ENCODE assay signal across 8 cellular contexts in genomic region chr19:46728693-46729339, GRCh38. TPM values are rescaled to one million over a fixed set of nuclear protein-coding genes. Genes with fewer than 3 reads are reported as not detected.
DNase-seq lines count a peak whose midpoint lies in the region; ATAC-seq and TF ChIP-seq lines count a peak whose summit lies in the region.

No MANE protein-coding gene starts in this region.

- no peak overlapping the region for H4K5ac ChIP-seq in IMR-90 (ENCODE audit: low read depth, low read length)

- peaks cover 81% of the 10 kb centered on the region for H3K36me3 ChIP-seq in IMR-90 (ENCODE audit: control insufficient read depth, insufficient read depth, low read length)
- peaks cover 95% of the 10 kb centered on the region for H3K36me3 ChIP-seq in WERI-Rb-1
- peaks cover 13% of the 10 kb centered on the region for H3K36me3 ChIP-seq in kidney epithelial cell (ENCODE audit: control insufficient read depth, insufficient read depth, low read length)

- CTCF ChIA-PET in Calu3 (lab: Charles Lee) (interaction anchor here (0.8 to 1.0 kb wide), 5 partner anchors 11 to 112 kb away, joined by 3 to 9 read pairs (median 5); no protein-coding TSS in a partner anchor), IMR-90 (lab: Yijun Ruan, JAX) (interaction anchor here (1.8 kb wide), 1 partner anchor 13 kb away, joined by 8 read pairs; no protein-coding TSS in a partner anchor)

- no peaks in the 10 kb centered on the region for H3K9me3 Mint-ChIP-seq in Calu3 (ENCODE audit: low read depth, unreplicated experiment)
- no peaks in the 10 kb centered on the region for H3K9me3 Mint-ChIP-seq in brain

- H3K79me1 ChIP-seq in IMR-90 (ENCODE audit: low read depth in 1 of 2, low read length in 2 of 2) = peaks cover 36 to 81% of the 10 kb centered on the region in 2 experiments

- H3K23ac ChIP-seq in IMR-90 (ENCODE audit: low read depth, low read length) = no peak overlapping the region

- H3K36me3 Mint-ChIP-seq in Calu3 (ENCODE audit: insufficient read depth, unreplicated experiment) (peaks cover 74% of the 10 kb centered on the region), brain (peaks cover 57% of the 10 kb centered on the region)

- H3K4me3 Mint-ChIP-seq in Calu3 (ENCODE audit: low read depth, unreplicated experiment) (no peak overlapping the region), brain (no peak overlapping the region)

- ATAC-seq in IMR-90 (ENCODE audit: low read depth) (peak; percentile 72), HG03521 (IDR thresholded peaks at IDR 0.05; ENCODE audit: unreplicated experiment) (no peak), GM18517 (IDR thresholded peaks at IDR 0.05; ENCODE audit: unreplicated experiment) (no peak)

- no peak overlapping the region for H3K9ac ChIP-seq in IMR-90 (ENCODE audit: low read depth, low read length)

- H3K4me2 ChIP-seq in IMR-90 (ENCODE audit: low read depth, low read length) = no peak overlapping the region

- no peak for TF ChIP-seq POLR2A in IMR-90 (IDR thresholded peaks at IDR 0.05; ENCODE audit: low read depth, low read length)

- H3K9me1 ChIP-seq in IMR-90 (ENCODE audit: insufficient read depth, low read length) = peaks cover 17% of the 10 kb centered on the region; the same call in 1 of the 2 replicates

- peaks cover 52% of the 10 kb centered on the region for H3K4me1 Mint-ChIP-seq in Calu3 (ENCODE audit: low read depth, unreplicated experiment)
- H3K4me1 Mint-ChIP-seq in brain = peaks cover 15% of the 10 kb centered on the region

- no peak overlapping the region for H3K27ac Mint-ChIP-seq in Calu3 (ENCODE audit: unreplicated experiment)
- peak overlapping the region in 3 of 5 experiments; percentile 35 to 76 (median 62) for H3K27ac Mint-ChIP-seq in brain

- peak; percentile 79 for TF ChIP-seq RAD21 in IMR-90 (IDR thresholded peaks at IDR 0.05; ENCODE audit: low read length)

- H3K27me3 ChIP-seq in IMR-90 (ENCODE audit: control insufficient read depth, insufficient read depth, low read length) (no peaks in the 10 kb centered on the region), WERI-Rb-1 (ENCODE audit: insufficient read depth, low read depth, severe bottlenecking) (no peaks in the 10 kb centered on the region), kidney epithelial cell (ENCODE audit: control insufficient read depth, insufficient read depth, low read length) (no peaks in the 10 kb centered on the region)

- H3K56ac ChIP-seq in IMR-90 (ENCODE audit: extremely low read depth, insufficient read depth, low read length) = no peak overlapping the region

- no peak overlapping the region for H3K14ac ChIP-seq in IMR-90 (replicated peaks; ENCODE audit: low read depth, low read length)

- H4K91ac ChIP-seq in IMR-90 (ENCODE audit: insufficient read depth, low read depth, low read length) = no peak overlapping the region

- 57% methylated on average over 12 of the region's 20 CpGs; no CpG with 5 or more reads in 1 of the 2 experiments for WGBS in IMR-90 (ENCODE audit: extremely low coverage in 2 of 2, insufficient read length in 1 of 2), 2 experiments

- no peak overlapping the region for H3K4ac ChIP-seq in IMR-90 (ENCODE audit: low read depth, low read length)

- in situ Hi-C loops in IMR-90 (cut with MboI; ENCODE audit: low sequenced_read_pairs) = no loop called here

- no peak overlapping the region for H4K8ac ChIP-seq in IMR-90 (ENCODE audit: low read depth in 2 of 2, low read length in 2 of 2)

- H2AK9ac ChIP-seq in IMR-90 (replicated peaks; ENCODE audit: low read depth, low read length, poor library complexity) = peak overlapping the region; percentile 43

- no peak overlapping the region for H3K18ac ChIP-seq in IMR-90 (ENCODE audit: low read depth, low read length)

- H2BK20ac ChIP-seq in IMR-90 (ENCODE audit: low read depth, low read length) = 0 out of 2 replicates have a peak overlapping the region, but pooled peaks have one; percentile 15

- no peak overlapping the region for H2BK120ac ChIP-seq in IMR-90 (ENCODE audit: low read depth, low read length)

- H2AK5ac ChIP-seq in IMR-90 (ENCODE audit: low read depth, low read length) = 0 out of 2 replicates have a peak overlapping the region, but pooled peaks have one; percentile 20

- H3K9me3 ChIP-seq in IMR-90 (ENCODE audit: control insufficient read depth, insufficient read depth, low read length) = no peaks in the 10 kb centered on the region
- no peaks in the 10 kb centered on the region for H3K9me3 ChIP-seq in WERI-Rb-1 (ENCODE audit: severe bottlenecking)

- H3K27ac ChIP-seq in IMR-90 (ENCODE audit: insufficient read depth, low read length) (no peak overlapping the region), WERI-Rb-1 (no peak overlapping the region)

- TF ChIP-seq CTCF in Calu3 (IDR thresholded peaks at IDR 0.05; ENCODE audit: unreplicated experiment) (peak; percentile 91), IMR-90 (conservative IDR thresholded peaks at IDR 0.05; ENCODE audit: low read depth, low read length) (peak; percentile 85), WERI-Rb-1 (IDR thresholded peaks at IDR 0.05; ENCODE audit: low read depth, low read length) (peak; percentile 91), brain (conservative IDR thresholded peaks at IDR 0.05) (peak; percentile 70 to 90), kidney epithelial cell (IDR thresholded peaks at IDR 0.05; ENCODE audit: insufficient read depth, low read length, poor library complexity, severe bottlenecking) (peak; percentile 95)

- peaks cover 15% of the 10 kb centered on the region for H3K4me1 ChIP-seq in IMR-90 (ENCODE audit: control insufficient read depth, insufficient read depth, low read length)

- dilution Hi-C loops in IMR-90 (cut with HindIII; ENCODE audit: low sequenced_read_pairs, unreplicated experiment) = no loop called here

- H3K4me3 ChIP-seq in IMR-90 (ENCODE audit: insufficient read depth, low read depth, low read length) = no peak overlapping the region
- no peak overlapping the region for H3K4me3 ChIP-seq in WERI-Rb-1 (ENCODE audit: low read depth, low read length)
- no peak overlapping the region for H3K4me3 ChIP-seq in kidney epithelial cell (ENCODE audit: low read depth, low read length)

- H3K27me3 Mint-ChIP-seq in Calu3 (ENCODE audit: unreplicated experiment) (no peaks in the 10 kb centered on the region), brain (peaks cover 2% of the 10 kb centered on the region)

- H2BK15ac ChIP-seq in IMR-90 (ENCODE audit: low read depth, low read length) = no peak overlapping the region

- H2AFZ ChIP-seq in IMR-90 (replicated peaks; ENCODE audit: low read length, poor library complexity) = peak overlapping the region; percentile 44

- H2BK5ac ChIP-seq in IMR-90 (ENCODE audit: low read depth, low read length, poor library complexity, severe bottlenecking) = no peak overlapping the region

- H4K20me1 ChIP-seq in IMR-90 (ENCODE audit: insufficient read depth, low read length) = peaks cover 70% of the 10 kb centered on the region

- DNase-seq in Calu3 = peak; percentile 87
- DNase-seq in IMR-90 = peak; percentile 44
- peak; percentile 75 for DNase-seq in WERI-Rb-1
- DNase-seq in kidney epithelial cell (ENCODE audit: low read depth) = no peak
- DNase-seq in stimulated activated CD4-positive, alpha-beta T cell treated with anti-CD3 and anti-CD28 coated beads, Interleukin-4, amount 100 ng/mL, for 1 hour = peak; percentile 84

- intact Hi-C loops in Calu3 (cut with micrococcal nuclease; ENCODE audit: unreplicated experiment) (no loop called here), IMR-90 (cut with micrococcal nuclease) (no loop called here)

- BruUV-seq in Calu3 (replicated peaks; lab: Mats Ljungman, UMichigan) (no TSS peak), IMR-90 (replicated peaks; lab: Mats Ljungman, UMichigan) (no TSS peak)

- POLR2A ChIA-PET in IMR-90 (lab: Charles Lee; ENCODE audit: unreplicated experiment) = no interaction called here

TF ChIP-seq in IMR-90, 13 proteins besides CTCF, POLR2A, EP300 and RAD21:
- TF ChIP-seq SMC3 (IDR thresholded peaks at IDR 0.05; ENCODE audit: low read depth, low read length) = peak; percentile 59
- no peak for TF ChIP-seq MXI1 (IDR thresholded peaks at IDR 0.05; ENCODE audit: borderline replicate concordance, low read depth, low read length)
- TF ChIP-seq MAFK (IDR thresholded peaks at IDR 0.05; ENCODE audit: low read depth, low read length) = no peak
- no peak for TF ChIP-seq NFE2L2 (IDR thresholded peaks at IDR 0.05; ENCODE audit: low read depth, low read length)
- peak; percentile 61 for TF ChIP-seq MAZ (IDR thresholded peaks at IDR 0.05; ENCODE audit: borderline replicate concordance, low read depth, low read length)
- no peak for TF ChIP-seq FOS (IDR thresholded peaks at IDR 0.05; ENCODE audit: low read depth, low read length)

RNA-seq across cellular contexts. Expression of gene PRKD2, which starts 11.9 kb away (rescaled TPM):
- total RNA-seq in Calu3 (2022) = 98.3 and 110 TPM in 2 replicates
- 9.9 and 10.0 TPM in 2 replicates for total RNA-seq in IMR-90 (2012; rRNA removed)
- 18.8 and 19.6 TPM in 2 replicates for polyA plus RNA-seq in IMR-90 (2012; rRNA removed)
- 8.8 and 25.6 TPM in 2 replicates for polyA plus RNA-seq in IMR-90 (2012; cell fraction: cytosol; rRNA removed)
- 44.4 and 97.9 TPM in 2 replicates for polyA plus RNA-seq in IMR-90 (2012; cell fraction: nucleus; rRNA removed; ENCODE audit: low replicate concordance)
- polyA plus RNA-seq in brain (ENCODE audit: insufficient read depth, low read depth, low replicate concordance) = 42.0 TPM
- 52.4 and 63.6 TPM in 2 replicates for total RNA-seq in kidney epithelial cell

RNA-seq across cellular contexts. Expression of gene FKRP, which starts 17.0 kb away (rescaled TPM):
- total RNA-seq in Calu3 (2022) (33.7 and 35.0 TPM in 2 replicates), IMR-90 (2012; rRNA removed) (5.8 and 6.1 TPM in 2 replicates), kidney epithelial cell (25.7 and 41.7 TPM in 2 replicates)
- polyA plus RNA-seq in IMR-90 (2012; rRNA removed) (25.3 and 28.5 TPM in 2 replicates), brain (ENCODE audit: insufficient read depth, low read depth, low replicate concordance) (9.0 TPM)
- polyA plus RNA-seq in IMR-90 (2012; cell fraction: cytosol; rRNA removed) = 22.3 and 36.1 TPM in 2 replicates
- 50.3 and 64.5 TPM in 2 replicates for polyA plus RNA-seq in IMR-90 (2012; cell fraction: nucleus; rRNA removed; ENCODE audit: low replicate concordance)

RNA-seq across cellular contexts. Expression of gene STRN4, which starts 17.4 kb away (rescaled TPM):
- total RNA-seq in Calu3 (2022) (149 and 151 TPM in 2 replicates), IMR-90 (2012; rRNA removed) (36.7 and 37.8 TPM in 2 replicates), kidney epithelial cell (111 and 117 TPM in 2 replicates)
- polyA plus RNA-seq in IMR-90 (2012; rRNA removed) (112 and 127 TPM in 2 replicates), brain (ENCODE audit: insufficient read depth, low read depth, low replicate concordance) (104 TPM)
- 111 and 127 TPM in 2 replicates for polyA plus RNA-seq in IMR-90 (2012; cell fraction: cytosol; rRNA removed)
- 158 and 365 TPM in 2 replicates for polyA plus RNA-seq in IMR-90 (2012; cell fraction: nucleus; rRNA removed; ENCODE audit: low replicate concordance)

RNA-seq across cellular contexts. Expression of gene SLC1A5, which starts 59.6 kb away (rescaled TPM):
- total RNA-seq in Calu3 (2022) (237 and 250 TPM in 2 replicates), IMR-90 (2012; rRNA removed) (105 and 142 TPM in 2 replicates), kidney epithelial cell (192 and 213 TPM in 2 replicates)
- polyA plus RNA-seq in IMR-90 (2012; rRNA removed) (155 and 171 TPM in 2 replicates), brain (ENCODE audit: insufficient read depth, low read depth, low replicate concordance) (175 TPM)
- polyA plus RNA-seq in IMR-90 (2012; cell fraction: cytosol; rRNA removed) = 117 and 213 TPM in 2 replicates
- polyA plus RNA-seq in IMR-90 (2012; cell fraction: nucleus; rRNA removed; ENCODE audit: low replicate concordance) = 88.4 and 128 TPM in 2 replicates
